ENCODE assay signal across 8 cellular contexts in the genomic region with DNA sequence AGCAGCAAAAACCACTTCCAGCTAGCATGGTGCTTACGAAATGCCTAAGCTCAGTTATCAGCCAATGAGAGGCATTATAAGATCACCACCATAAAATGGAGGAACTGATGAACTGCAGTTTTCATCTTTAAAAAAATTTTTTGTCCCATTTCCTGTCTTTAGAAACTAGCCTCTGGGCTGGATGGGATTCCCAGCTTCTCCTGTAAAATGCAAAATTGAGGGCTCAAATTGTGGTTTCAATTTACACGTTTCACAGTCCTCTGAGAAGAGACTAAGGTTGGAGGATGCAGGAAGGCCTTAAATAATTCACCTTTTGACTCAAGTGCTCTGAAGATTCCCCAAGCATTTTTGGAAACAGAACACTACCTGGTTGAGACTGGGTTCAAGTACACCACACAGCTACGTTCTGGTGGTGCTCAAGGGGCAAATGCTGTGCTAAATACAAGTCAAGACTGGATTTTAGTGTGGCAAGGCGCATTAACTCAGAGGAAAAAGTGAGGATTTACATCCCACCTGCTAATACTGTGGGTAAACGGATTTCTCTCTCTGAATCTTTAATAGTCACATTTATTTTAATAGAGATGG. TPM values are rescaled to one million over a fixed set of nuclear protein-coding genes. Genes with fewer than 3 reads are reported as not detected.
A peak's percentile ranks its signal among the peaks of the same experiment; 100 is the strongest.
DNase-seq lines count a peak whose midpoint lies in the region; ATAC-seq, FAIRE-seq and TF ChIP-seq lines count a peak whose summit lies in the region.

No MANE protein-coding gene starts in this region.

- no peak for TF ChIP-seq EP300 in K562 (IDR thresholded peaks at IDR 0.05; ENCODE audit: low read length)

- TF ChIP-seq CTCF in K562 (IDR thresholded peaks at IDR 0.05 in 2 of 3, conservative IDR thresholded peaks at IDR 0.05 in 1 of 3; ENCODE audit: insufficient read depth in 2 of 3, low read depth in 1 of 3, low read length in 3 of 3) = no peak

- H3K4me1 Mint-ChIP-seq in activated CD4-positive, alpha-beta T cell treated with anti-CD3 and anti-CD28 coated beads for 36 hours = peaks cover 12% of the 10 kb centered on the region

- DNase-seq in activated CD4-positive, alpha-beta T cell treated with anti-CD3 and anti-CD28 coated beads for 36 hours = peak; percentile 14
- no peak for DNase-seq in activated CD4-positive, alpha-beta T cell treated with anti-CD3 and anti-CD28 coated beads for 48 hours
- DNase-seq in NCI-H226 (peak; percentile 4), K562 (ENCODE audit: extremely low read depth in 1 of 4, low spot score in 3 of 4) (peak in 1 of 4 experiments; percentile 21), left kidney (ENCODE audit: low read depth, low spot score) (peak; percentile 41), substantia nigra (lab: John Stamatoyannopoulos, UW) (peak in 7 of 49 donors; percentile 0 to 14 (median 5)), COR-L47 (lab: John Stamatoyannopoulos, UW) (no peak), GM19239 (ENCODE audit: insufficient read length, low spot score) (no peak)

- H3K27ac Mint-ChIP-seq in activated CD4-positive, alpha-beta T cell treated with anti-CD3 and anti-CD28 coated beads for 36 hours = peak overlapping the region; percentile 97

- CTCF ChIA-PET in activated CD4-positive, alpha-beta T cell treated with anti-CD3 and anti-CD28 coated beads for 36 hours (lab: Charles Lee) = interaction anchor here (0.9 to 1.4 kb wide), 2 partner anchors 11 to 34 kb away, joined by 4 to 6 read pairs; a partner anchor contains a TSS
- CTCF ChIA-PET in K562 (lab: Yijun Ruan, JAX; ENCODE audit: low intra/inter-chr PET ratio) = interaction anchor here (0.7 kb wide), 1 partner anchor 63 kb away, joined by 3 read pairs; no protein-coding TSS in a partner anchor

- peak overlapping the region; percentile 76 for H3K4me3 ChIP-seq in K562

- no peak for TF ChIP-seq POLR2A in K562 (conservative IDR thresholded peaks at IDR 0.05)

- H3K4me1 ChIP-seq in K562 (replicated peaks in 1 of 2; ENCODE audit: control insufficient read depth in 2 of 2, insufficient read depth in 2 of 2, low read length in 2 of 2) = peaks cover 4 to 10% of the 10 kb centered on the region in 2 experiments; a peak in 3 of 5 replicates

- in situ Hi-C loops in K562 (cut with MboI) = no loop called here

- FAIRE-seq in K562 (lab: Jason Lieb, UNC) (peak; percentile 65), GM19239 (lab: Jason Lieb, UNC) (no peak)

- no peaks in the 10 kb centered on the region for H3K27me3 Mint-ChIP-seq in activated CD4-positive, alpha-beta T cell treated with anti-CD3 and anti-CD28 coated beads for 36 hours

- no peaks in the 10 kb centered on the region for H3K36me3 ChIP-seq in K562 (ENCODE audit: control insufficient read depth, insufficient read depth, low read length)

- TSS peak; percentile 62 for BruUV-seq in K562 (replicated peaks; lab: Mats Ljungman, UMichigan)

- POLR2A ChIA-PET in activated CD4-positive, alpha-beta T cell treated with anti-CD3 and anti-CD28 coated beads for 36 hours (lab: Charles Lee) = interaction anchor here (0.6 to 1.3 kb wide), 3 partner anchors 35 to 427 kb away, joined by 3 to 5 read pairs (median 4); a partner anchor contains a TSS
- POLR2A ChIA-PET in K562 (lab: Yijun Ruan, JAX) = interaction anchor here (1.2 to 1.7 kb wide), 2 partner anchors 15 to 85 kb away, joined by 3 to 4 read pairs; no protein-coding TSS in a partner anchor

- no peak for ATAC-seq in activated CD4-positive, alpha-beta T cell treated with anti-CD3 and anti-CD28 coated beads for 36 hours
- no peak for ATAC-seq in K562

- no peak for TF ChIP-seq RAD21 in K562 (CRISPR knock-in tag; conservative IDR thresholded peaks at IDR 0.05 in 1 of 2, IDR thresholded peaks at IDR 0.05 in 1 of 2)

- peak overlapping the region; percentile 88 for H3K4me3 Mint-ChIP-seq in activated CD4-positive, alpha-beta T cell treated with anti-CD3 and anti-CD28 coated beads for 36 hours

- H3K9me1 ChIP-seq in K562 (ENCODE audit: control insufficient read depth, insufficient read depth, low read length) = no peaks in the 10 kb centered on the region

- H3K27ac ChIP-seq in K562 (ENCODE audit: extremely low read depth, low read depth, low read length) (peak overlapping the region; percentile 88), substantia nigra (ENCODE audit: low read depth, low read length, poor library complexity, severe bottlenecking) (peak overlapping the region; percentile 95)

- intact Hi-C loops in activated CD4-positive, alpha-beta T cell treated with anti-CD3 and anti-CD28 coated beads for 36 hours (cut with DNase I, micrococcal nuclease) = loop anchor here in 1 of 2 experiments (5.0 kb wide), 1 partner anchor 382 kb away; no protein-coding TSS in a partner anchor
- intact Hi-C loops in K562 (cut with micrococcal nuclease) = loop anchor here (10.0 kb wide), 1 partner anchor 119 kb away; a partner anchor contains a TSS

- H3K36me3 Mint-ChIP-seq in activated CD4-positive, alpha-beta T cell treated with anti-CD3 and anti-CD28 coated beads for 36 hours (ENCODE audit: low read depth) = peaks cover 18% of the 10 kb centered on the region

- no peaks in the 10 kb centered on the region for H4K20me1 ChIP-seq in K562 (replicated peaks; ENCODE audit: control insufficient read depth, insufficient read depth, low read length)

- peak overlapping the region; percentile 62 to 88; a peak in 3 of 4 replicates for H3K9ac ChIP-seq in K562 (ENCODE audit: insufficient read depth in 1 of 2, low read depth in 2 of 2, low read length in 2 of 2)

- H3K27me3 ChIP-seq in K562 (ENCODE audit: control insufficient read depth in 2 of 2, insufficient read depth in 2 of 2, low read length in 2 of 2) = no peaks in the 10 kb centered on the region

- 16% methylated on average over 5 of the region's 5 CpGs for WGBS in K562 (ENCODE audit: insufficient coverage, low coverage, missing lambda C conversion rate)

- peaks cover 7% of the 10 kb centered on the region; the same call in 2 of the 3 replicates for H3K79me2 ChIP-seq in K562 (ENCODE audit: control insufficient read depth, insufficient read depth, low read length)

- peaks cover 3% of the 10 kb centered on the region for H3K9me3 Mint-ChIP-seq in activated CD4-positive, alpha-beta T cell treated with anti-CD3 and anti-CD28 coated beads for 36 hours (ENCODE audit: low read depth)

- no peaks in the 10 kb centered on the region for H3K9me3 ChIP-seq in K562 (replicated peaks; ENCODE audit: control insufficient read depth, insufficient read depth, low read depth, low read length)

- peak overlapping the region; percentile 94 for H3K4me2 ChIP-seq in K562 (ENCODE audit: insufficient read depth, low read length)

- H2AFZ ChIP-seq in K562 (ENCODE audit: low read depth, low read length) = peak overlapping the region; percentile 93

TF ChIP-seq in K562, 482 proteins besides CTCF, POLR2A, EP300 and RAD21 (continues in another document):
- TF ChIP-seq CEBPB (tag; IDR thresholded peaks at IDR 0.05) = peak; percentile 60

RNA-seq across cellular contexts. Expression of a gene that starts 0.9 kb away (rescaled TPM):
- total RNA-seq in activated CD4-positive, alpha-beta T cell treated with anti-CD3 and anti-CD28 coated beads for 36 hours = 1 to 10 TPM; 7.3 to 7.5 TPM
- total RNA-seq in K562 (2011; cell fraction: chromatin; rRNA removed; ENCODE audit: low replicate concordance) = 0.74 and 3.3 TPM in 2 replicates
- total RNA-seq in K562 (2011; cell fraction: nucleolus; rRNA removed) = 0.67 and 1.2 TPM in 2 replicates
- total RNA-seq in K562 (2011; cell fraction: nucleoplasm; rRNA removed) = 1.8 and 2.8 TPM in 2 replicates
- total RNA-seq in K562 (2014; rRNA removed) (0.68 and 0.98 TPM in 2 replicates), K562 (2014; rRNA removed; fragmentation: Illumina TruSeq; extraction: Trizol) (2.3 and 3.0 TPM in 2 replicates), K562 (2015; rRNA removed; fragmentation: Illumina TruSeq; extraction: Trizol) (1.9 and 2.1 TPM in 2 replicates), K562 (2021) (1.2 and 1.6 TPM in 2 replicates)
- polyA plus RNA-seq in K562 (2011; rRNA removed) (2.2 and 2.4 TPM in 2 replicates), K562 (2014; fragmentation: Illumina TruSeq; extraction: Trizol) (1.5 and 1.9 TPM in 2 replicates), K562 (2014; fragmentation: Nextera tagmentation; extraction: Ambion mirVana) (1 to 10 TPM in 1 of 2 experiments, under 1 TPM in 1; 0.62 to 1.1 TPM), K562 (2014; rRNA removed) (1.00 and 1.3 TPM in 2 replicates)
- polyA plus RNA-seq in K562 (2011; cell fraction: cytosol; rRNA removed) = 0.33 and 0.80 TPM in 2 replicates
- 2.1 and 3.7 TPM in 2 replicates for polyA plus RNA-seq in K562 (2011; cell fraction: nucleus; rRNA removed)
- 0.89 and 1.2 TPM in 2 replicates for polyA plus RNA-seq in K562 (2012)
- 1.8 and 3.3 TPM in 2 replicates for polyA minus RNA-seq in K562 (2011; rRNA and poly(A)+ RNA removed)
- polyA minus RNA-seq in K562 (2011; cell fraction: cytosol; rRNA and poly(A)+ RNA removed) = 0.86 and 1.8 TPM in 2 replicates
- polyA minus RNA-seq in K562 (2011; cell fraction: nucleus; rRNA and poly(A)+ RNA removed) = 0.67 and 1.3 TPM in 2 replicates

RNA-seq across cellular contexts. Expression of a gene that starts 35.0 kb away (rescaled TPM):
- total RNA-seq in activated CD4-positive, alpha-beta T cell treated with anti-CD3 and anti-CD28 coated beads for 36 hours = 10 to 100 TPM; 18.7 to 20.0 TPM
- 22.5 and 36.3 TPM in 2 replicates for total RNA-seq in K562 (2011; cell fraction: chromatin; rRNA removed; ENCODE audit: low replicate concordance)
- total RNA-seq in K562 (2011; cell fraction: nucleolus; rRNA removed) = 10.8 and 13.6 TPM in 2 replicates
- total RNA-seq in K562 (2011; cell fraction: nucleoplasm; rRNA removed) = 32.3 and 55.7 TPM in 2 replicates
- total RNA-seq in K562 (2014; rRNA removed) (8.1 and 12.7 TPM in 2 replicates), K562 (2014; rRNA removed; fragmentation: Illumina TruSeq; extraction: Trizol) (27.5 and 30.3 TPM in 2 replicates), K562 (2015; rRNA removed; fragmentation: Illumina TruSeq; extraction: Trizol) (20.1 and 23.2 TPM in 2 replicates), K562 (2021) (15.0 and 16.4 TPM in 2 replicates)
- polyA plus RNA-seq in K562 (2011; rRNA removed) (16.4 and 19.0 TPM in 2 replicates), K562 (2014; fragmentation: Illumina TruSeq; extraction: Trizol) (17.1 and 17.6 TPM in 2 replicates), K562 (2014; fragmentation: Nextera tagmentation; extraction: Ambion mirVana) (10 to 100 TPM; 12.7 TPM), K562 (2014; rRNA removed) (11.7 and 12.6 TPM in 2 replicates)
- polyA plus RNA-seq in K562 (2011; cell fraction: cytosol; rRNA removed) = 3.0 and 10.5 TPM in 2 replicates
- polyA plus RNA-seq in K562 (2011; cell fraction: nucleus; rRNA removed) = 7.6 and 15.5 TPM in 2 replicates
- polyA plus RNA-seq in K562 (2012) = 10.8 and 11.6 TPM in 2 replicates
- polyA minus RNA-seq in K562 (2011; rRNA and poly(A)+ RNA removed) = 26.6 and 42.6 TPM in 2 replicates
- 4.9 and 8.2 TPM in 2 replicates for polyA minus RNA-seq in K562 (2011; cell fraction: cytosol; rRNA and poly(A)+ RNA removed)
- 13.9 and 20.9 TPM in 2 replicates for polyA minus RNA-seq in K562 (2011; cell fraction: nucleus; rRNA and poly(A)+ RNA removed)

Comparison
In these comparisons a context has a peak if more than half of its experiments do, and no peak if none do; other contexts are left out.
1. DNase-seq: peak in activated CD4-positive, alpha-beta T cell treated with anti-CD3 and anti-CD28 coated beads for 36 hours (single experiment), NCI-H226 (single experiment) and left kidney (single experiment); none in activated CD4-positive, alpha-beta T cell treated with anti-CD3 and anti-CD28 coated beads for 48 hours (single experiment), COR-L47 (single experiment) and GM19239 (single experiment).